ENCODE assay signal across 9 cellular contexts in the genomic region with DNA sequence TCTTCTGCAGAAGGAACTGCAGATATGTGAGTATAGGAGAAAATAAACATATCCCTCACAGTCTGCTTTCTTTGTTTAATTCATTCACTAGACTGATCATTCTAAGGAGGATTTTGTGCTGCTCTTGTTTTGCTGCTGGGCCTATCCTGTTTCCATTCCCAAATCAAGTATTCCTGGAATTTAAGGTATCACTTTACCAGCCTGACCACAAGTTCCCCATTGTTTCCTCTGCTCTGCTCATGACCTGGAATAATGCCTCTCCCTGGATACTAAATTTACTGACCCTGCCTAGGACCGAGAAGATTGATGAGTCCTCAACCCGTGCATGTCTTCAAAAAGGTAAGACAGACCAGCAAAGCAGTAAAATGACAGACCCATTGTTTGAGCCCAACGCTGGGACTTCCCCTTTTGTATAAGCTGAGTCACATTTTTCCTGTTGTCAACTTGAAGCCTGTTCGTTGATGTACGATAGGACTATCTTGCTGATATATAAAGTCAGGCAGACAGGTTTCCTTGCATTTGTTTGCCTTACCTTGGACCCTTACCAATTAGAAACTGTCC.
DNase-seq lines count a peak whose midpoint lies in the region; ATAC-seq and TF ChIP-seq lines count a peak whose summit lies in the region.
"Had no signal": no experiment of that assay in that cellular context is flagged by ENCODE, and none has a peak within 500 bp of the region (broad histone marks: within the 10 kb centered on the region; RNA-seq: fewer than 3 reads in every experiment).

No MANE protein-coding gene starts in this region.

- H3K27me3 ChIP-seq in OCI-LY1 (ENCODE audit: insufficient read depth, low read length) (no peaks in the 10 kb centered on the region), lung (ENCODE audit: control insufficient read depth, insufficient read depth) (no peaks in the 10 kb centered on the region), upper lobe of left lung (no peaks in the 10 kb centered on the region), brain microvascular endothelial cell (replicated peaks) (no peaks in the 10 kb centered on the region)

- H3K27me3 Mint-ChIP-seq in activated CD8-positive, alpha-beta memory T cell treated with anti-CD3 and anti-CD28 coated beads, Interleukin-2, amount 10 ng/mL, durations not matched to agents 7 days and 5 days, result peaks cover 11% of the 10 kb centered on the region

- no peaks in the 10 kb centered on the region for H3F3A ChIP-seq in OCI-LY1 (ENCODE audit: insufficient read depth, low read length)

- H3K9me3 ChIP-seq in OCI-LY1 (ENCODE audit: low read length), result no peaks in the 10 kb centered on the region
- no peaks in the 10 kb centered on the region for H3K9me3 ChIP-seq in lung (ENCODE audit: control insufficient read depth in 2 of 2, insufficient read depth in 1 of 2, low read length in 1 of 2)
- no peaks in the 10 kb centered on the region for H3K9me3 ChIP-seq in upper lobe of left lung
- H3K9me3 ChIP-seq: thoracic aorta had no signal

- H3K9ac ChIP-seq in OCI-LY1 (ENCODE audit: low read length), result no peak overlapping the region; the same call in 1 of the 2 replicates

- TF ChIP-seq POLR2A in upper lobe of left lung (IDR thresholded peaks at IDR 0.05), result no peak

- WGBS in lung, 2 donors, result 9 to 12% methylated on average over 5 of the region's 5 CpGs
- 12 to 29% methylated on average over 5 of the region's 5 CpGs for WGBS in upper lobe of left lung, 2 donors

- H3K4me3 ChIP-seq in OCI-LY1 (ENCODE audit: low read depth, low read length, poor library complexity, severe bottlenecking), result peak overlapping the region; percentile 5
- H3K4me3 ChIP-seq in lung, result no peak overlapping the region
- H3K4me3 ChIP-seq in upper lobe of left lung, result no peak overlapping the region
- no peak overlapping the region for H3K4me3 ChIP-seq in brain microvascular endothelial cell (ENCODE audit: low read depth, low read length)
- H3K4me3 ChIP-seq: thoracic aorta had no signal

- H3K4me1 ChIP-seq in OCI-LY1 (ENCODE audit: insufficient read depth, low read length, severe bottlenecking), result peaks cover 17% of the 10 kb centered on the region
- no peaks in the 10 kb centered on the region for H3K4me1 ChIP-seq in lung (ENCODE audit: control insufficient read depth in 2 of 2, insufficient read depth in 2 of 2, low read length in 2 of 2)
- peaks cover 6 to 13% (median 11%) of the 10 kb centered on the region in 4 donors for H3K4me1 ChIP-seq in upper lobe of left lung

- H3K4me2 ChIP-seq in OCI-LY1 (ENCODE audit: low read length), result peak overlapping the region; percentile 40

- CTCF ChIA-PET in activated CD8-positive, alpha-beta memory T cell treated with anti-CD3 and anti-CD28 coated beads, Interleukin-2, amount 10 ng/mL, durations not matched to agents 7 days and 5 days (lab: Charles Lee), result no interaction called here

- in situ Hi-C loops in brain microvascular endothelial cell (cut with HindIII; ENCODE audit: low pct_ligation_motif_present, low sequenced_read_pairs), result no loop called here

- DNase-seq in activated CD8-positive, alpha-beta memory T cell treated with anti-CD3 and anti-CD28 coated beads, Interleukin-2, amount 10 ng/mL, durations not matched to agents 7 days and 5 days, result peak; percentile 66
- DNase-seq in activated CD8-positive, alpha-beta memory T cell treated with anti-CD3 and anti-CD28 coated beads, Interleukin-2, amount 50 U/mL, for 48 hours, result no peak
- peak in 1 of 2 donors; percentile 37 for DNase-seq in activated naive CD4-positive, alpha-beta T cell treated with anti-CD3 and anti-CD28 coated beads, Interleukin-2, amount 50 U/mL, for 72 hours (ENCODE audit: low spot score in 2 of 2)
- DNase-seq in lung (ENCODE audit: low spot score), result no peak
- DNase-seq in upper lobe of left lung, result peak in 1 of 2 donors; percentile 61
- DNase-seq in brain microvascular endothelial cell, result no peak

- H3K27ac Mint-ChIP-seq in activated CD8-positive, alpha-beta memory T cell treated with anti-CD3 and anti-CD28 coated beads, Interleukin-2, amount 10 ng/mL, durations not matched to agents 7 days and 5 days, result peak overlapping the region; percentile 93
- peak overlapping the region; percentile 44 to 98 for H3K27ac Mint-ChIP-seq in activated naive CD4-positive, alpha-beta T cell treated with anti-CD3 and anti-CD28 coated beads, Interleukin-2, amount 50 U/mL, for 72 hours

- no peak for TF ChIP-seq EP300 in upper lobe of left lung (IDR thresholded peaks at IDR 0.05)

- H3K79me2 ChIP-seq in OCI-LY1 (ENCODE audit: insufficient read depth, low read length), result no peaks in the 10 kb centered on the region

- H3K4me1 Mint-ChIP-seq in activated CD8-positive, alpha-beta memory T cell treated with anti-CD3 and anti-CD28 coated beads, Interleukin-2, amount 10 ng/mL, durations not matched to agents 7 days and 5 days, result peaks cover 32% of the 10 kb centered on the region

- peak overlapping the region; percentile 77; the same call in 1 of the 2 replicates for H2AFZ ChIP-seq in OCI-LY1 (ENCODE audit: low read length)

- no peaks in the 10 kb centered on the region for H3K9me3 Mint-ChIP-seq in activated CD8-positive, alpha-beta memory T cell treated with anti-CD3 and anti-CD28 coated beads, Interleukin-2, amount 10 ng/mL, durations not matched to agents 7 days and 5 days (ENCODE audit: low read depth)
- H3K9me3 Mint-ChIP-seq in activated naive CD4-positive, alpha-beta T cell treated with anti-CD3 and anti-CD28 coated beads, Interleukin-2, amount 50 U/mL, for 72 hours, result no peaks in the 10 kb centered on the region

- H3K9me2 ChIP-seq in OCI-LY1 (ENCODE audit: low read depth, low read length), result no peaks in the 10 kb centered on the region

- H3K27ac ChIP-seq in OCI-LY1 (ENCODE audit: low read depth, low read length, poor library complexity, severe bottlenecking), result peak overlapping the region; percentile 62
- peak overlapping the region in 1 of 2 donors; percentile 67 for H3K27ac ChIP-seq in lung (ENCODE audit: low read depth in 1 of 2, low read length in 1 of 2)
- H3K27ac ChIP-seq in upper lobe of left lung, result peak overlapping the region; percentile 29 to 79 (median 72)
- H3K27ac ChIP-seq in brain microvascular endothelial cell, result no peak overlapping the region
- H3K27ac ChIP-seq: thoracic aorta had no signal

- peaks cover 1% of the 10 kb centered on the region for H3K36me3 Mint-ChIP-seq in activated CD8-positive, alpha-beta memory T cell treated with anti-CD3 and anti-CD28 coated beads, Interleukin-2, amount 10 ng/mL, durations not matched to agents 7 days and 5 days
- no peaks in the 10 kb centered on the region for H3K36me3 Mint-ChIP-seq in activated naive CD4-positive, alpha-beta T cell treated with anti-CD3 and anti-CD28 coated beads, Interleukin-2, amount 50 U/mL, for 72 hours

- H3K36me3 ChIP-seq in OCI-LY1 (ENCODE audit: insufficient read depth, low read length) (no peaks in the 10 kb centered on the region), lung (ENCODE audit: control insufficient read depth in 2 of 2, insufficient read depth in 2 of 2, low read length in 2 of 2) (no peaks in the 10 kb centered on the region), upper lobe of left lung (no peaks in the 10 kb centered on the region), brain microvascular endothelial cell (replicated peaks) (no peaks in the 10 kb centered on the region)
- H3K36me3 ChIP-seq: thoracic aorta had no signal

- H3K4me3 Mint-ChIP-seq in activated CD8-positive, alpha-beta memory T cell treated with anti-CD3 and anti-CD28 coated beads, Interleukin-2, amount 10 ng/mL, durations not matched to agents 7 days and 5 days, result peak overlapping the region; percentile 53

- H4K20me1 ChIP-seq in OCI-LY1 (ENCODE audit: insufficient read depth, low read length), result no peaks in the 10 kb centered on the region

- ATAC-seq in activated CD8-positive, alpha-beta memory T cell treated with anti-CD3 and anti-CD28 coated beads, Interleukin-2, amount 10 ng/mL, durations not matched to agents 7 days and 5 days, result peak; percentile 73
- ATAC-seq in HG02973 (IDR thresholded peaks at IDR 0.05; ENCODE audit: unreplicated experiment) (peak; percentile 1), lung (ENCODE audit: insufficient read depth, low FRiP score) (peak; percentile 38), upper lobe of left lung (ENCODE audit: low FRiP score in 2 of 2) (peak; percentile 42 to 64)
- peak; percentile 42 to 74 for ATAC-seq in activated naive CD4-positive, alpha-beta T cell treated with anti-CD3 and anti-CD28 coated beads, Interleukin-2, amount 50 U/mL, for 72 hours

- TF ChIP-seq CTCF in OCI-LY1 (IDR thresholded peaks at IDR 0.05; ENCODE audit: low read length), result no peak
- TF ChIP-seq CTCF in lung (IDR thresholded peaks at IDR 0.05; ENCODE audit: control extremely low read depth, extremely low read depth), result no peak
- no peak for TF ChIP-seq CTCF in upper lobe of left lung (IDR thresholded peaks at IDR 0.05)
- TF ChIP-seq CTCF in brain microvascular endothelial cell (IDR thresholded peaks at IDR 0.05; ENCODE audit: low read depth, low read length, missing control alignments), result no peak

Comparison
In these comparisons a context has a peak if more than half of its experiments do, and no peak if none do; other contexts are left out.
1. ATAC-seq: peak in every context shown above with its lines; median percentile 73 in activated CD8-positive, alpha-beta memory T cell treated with anti-CD3 and anti-CD28 coated beads, Interleukin-2, amount 10 ng/mL, durations not matched to agents 7 days and 5 days; 58 in activated naive CD4-positive, alpha-beta T cell treated with anti-CD3 and anti-CD28 coated beads, Interleukin-2, amount 50 U/mL, for 72 hours; 53 in upper lobe of left lung; 38 in lung; 1 in HG02973.